In genomic region chr3:159172473-159172872, GRCh38 we compare ENCODE assay signal across 28 cellular contexts.
"Had no signal": no experiment of that assay in that cellular context is flagged by ENCODE, and none has a peak within 500 bp of the region (broad histone marks: within the 10 kb centered on the region; RNA-seq: fewer than 3 reads in every experiment).

No MANE protein-coding gene starts in this region.

- ATAC-seq: effector memory CD8-positive, alpha-beta T cell; esophagus mucosa; foreskin keratinocyte; gastrocnemius medialis; gastroesophageal sphincter; heart left ventricle; heart right ventricle had no signal

- H3K27me3 ChIP-seq: colonic mucosa, dorsolateral prefrontal cortex, esophagus muscularis mucosa, esophagus squamous epithelium, foreskin keratinocyte, gastrocnemius medialis, gastroesophageal sphincter, heart left ventricle, heart right ventricle, hepatocyte had no signal

- H3K36me3 ChIP-seq: colonic mucosa, esophagus muscularis mucosa, esophagus squamous epithelium, gastrocnemius medialis, gastroesophageal sphincter, heart left ventricle, heart right ventricle had no signal

- H3K9me3 ChIP-seq: colonic mucosa, esophagus muscularis mucosa, esophagus squamous epithelium, gastrocnemius medialis, gastroesophageal sphincter, heart left ventricle, heart right ventricle had no signal

- H3K4me3 ChIP-seq: colonic mucosa, coronary artery, dorsolateral prefrontal cortex, esophagus muscularis mucosa, esophagus squamous epithelium, gastrocnemius medialis, gastroesophageal sphincter, heart left ventricle, heart right ventricle, hepatocyte had no signal

- H2AFZ ChIP-seq: hepatocyte had no signal

- H3K27ac ChIP-seq: colonic mucosa, coronary artery, dorsolateral prefrontal cortex, epithelial cell of prostate, esophagus muscularis mucosa, esophagus squamous epithelium, foreskin keratinocyte, gastrocnemius medialis, gastroesophageal sphincter, heart left ventricle, heart right ventricle, hepatocyte had no signal

- FAIRE-seq: endometrium, endothelial cell of umbilical vein, frontal cortex had no signal

- H3K79me2 ChIP-seq: hepatocyte had no signal

- H3K4me1 ChIP-seq: colonic mucosa, gastroesophageal sphincter had no signal

- DNase-seq: colonic mucosa; cortex of kidney; dermis blood vessel endothelial cell; dorsolateral prefrontal cortex; effector CD4-positive, alpha-beta T cell; effector CD8-positive, alpha-beta T cell; effector memory CD4-positive, alpha-beta T cell; effector memory CD8-positive, alpha-beta T cell; endodermal cell; erythroblast; esophagus squamous epithelium; foreskin fibroblast; foreskin keratinocyte; foreskin melanocyte; gastrocnemius medialis; glutamatergic neuron; head of caudate nucleus; heart left ventricle; heart right ventricle had no signal

- H3K4me2 ChIP-seq: hepatocyte had no signal
